ENCODE assay signal across 8 cellular contexts in genomic region chr4:54539500-54540029, GRCh38.
A peak's percentile ranks its signal among the peaks of the same experiment; 100 is the strongest.
DNase-seq lines count a peak whose midpoint lies in the region; ATAC-seq and TF ChIP-seq lines count a peak whose summit lies in the region.

No MANE protein-coding gene starts in this region.

- intact Hi-C loops in CD14-positive monocyte (cut with micrococcal nuclease) (no loop called here), vagina (cut with DNase I) (no loop called here)

- TF ChIP-seq CTCF in CD14-positive monocyte (IDR thresholded peaks at IDR 0.05) (no peak), fibroblast of lung (conservative IDR thresholded peaks at IDR 0.05 in 1 of 2, IDR thresholded peaks at IDR 0.05 in 1 of 2; ENCODE audit: low read depth in 1 of 2, low read length in 2 of 2) (no peak), vagina (IDR thresholded peaks at IDR 0.05) (no peak)

- DNase-seq in CD14-positive monocyte (ENCODE audit: low spot score) (no peak), SK-N-DZ (ENCODE audit: low spot score) (peak; percentile 86), fibroblast of lung (ENCODE audit: low read depth in 2 of 2) (peak; percentile 30 to 39), vagina (ENCODE audit: extremely low spot score in 2 of 2) (peak in 1 of 2 donors; percentile 40)

- H3K4me1 Mint-ChIP-seq in CD14-positive monocyte: peaks cover 11% of the 10 kb centered on the region

- peaks cover 13% of the 10 kb centered on the region for H3K4me1 ChIP-seq in fibroblast of lung (ENCODE audit: control insufficient read depth, extremely low read depth, insufficient read depth, low read length)
- H3K4me1 ChIP-seq in muscle layer of duodenum (ENCODE audit: control insufficient read depth in 1 of 2, insufficient read depth in 2 of 2, low read length in 2 of 2): peaks cover 0 to 10% of the 10 kb centered on the region in 2 donors
- H3K4me1 ChIP-seq in vagina: peaks cover 10% of the 10 kb centered on the region

- no peaks in the 10 kb centered on the region for H3K36me3 ChIP-seq in fibroblast of lung (ENCODE audit: control insufficient read depth, insufficient read depth, low read length)
- no peaks in the 10 kb centered on the region for H3K36me3 ChIP-seq in muscle layer of duodenum (ENCODE audit: control insufficient read depth in 1 of 2, insufficient read depth in 2 of 2, low read length in 2 of 2)
- H3K36me3 ChIP-seq in vagina: no peaks in the 10 kb centered on the region

- H3K27me3 Mint-ChIP-seq in CD14-positive monocyte (ENCODE audit: low read depth in 3 of 3): peaks cover 0 to 8% (median 3%) of the 10 kb centered on the region in 3 donors

- no peaks in the 10 kb centered on the region for H3K79me2 ChIP-seq in fibroblast of lung (ENCODE audit: control insufficient read depth, insufficient read depth, low read length)

- H3K4me2 ChIP-seq in fibroblast of lung (ENCODE audit: extremely low read depth, insufficient read depth, low read length): peak overlapping the region; percentile 94

- H3K36me3 Mint-ChIP-seq in CD14-positive monocyte: no peaks in the 10 kb centered on the region

- peaks cover 0 to 5% (median 0%) of the 10 kb centered on the region in 7 donors for H3K9me3 Mint-ChIP-seq in CD14-positive monocyte

- TF ChIP-seq POLR2A in vagina (IDR thresholded peaks at IDR 0.05): no peak

- H3K27me3 ChIP-seq in fibroblast of lung (ENCODE audit: control insufficient read depth, insufficient read depth, low read length): no peaks in the 10 kb centered on the region
- H3K27me3 ChIP-seq in muscle layer of duodenum (ENCODE audit: low read depth, low read length): no peaks in the 10 kb centered on the region
- no peaks in the 10 kb centered on the region for H3K27me3 ChIP-seq in vagina

- H3K27ac ChIP-seq in fibroblast of lung (ENCODE audit: insufficient read depth, low read length): no peak overlapping the region
- no peak overlapping the region for H3K27ac ChIP-seq in muscle layer of duodenum (ENCODE audit: low read length)
- H3K27ac ChIP-seq in vagina: no peak overlapping the region

- ATAC-seq in HG03039 (IDR thresholded peaks at IDR 0.05; ENCODE audit: unreplicated experiment): peak; percentile 67
- ATAC-seq in HG03342 (IDR thresholded peaks at IDR 0.05; ENCODE audit: unreplicated experiment): no peak
- no peak for ATAC-seq in HG03457 (IDR thresholded peaks at IDR 0.05; ENCODE audit: unreplicated experiment)

- H4K20me1 ChIP-seq in fibroblast of lung (ENCODE audit: control insufficient read depth, extremely low read depth, insufficient read depth, low read length): no peaks in the 10 kb centered on the region

- peak overlapping the region; percentile 73 to 86 for H3K4me3 Mint-ChIP-seq in CD14-positive monocyte

- H2AFZ ChIP-seq in fibroblast of lung (ENCODE audit: low read length): peak overlapping the region; percentile 42

- H3K27ac Mint-ChIP-seq in CD14-positive monocyte: no peak overlapping the region

- H3K4me3 ChIP-seq in fibroblast of lung (replicated peaks in 1 of 4; ENCODE audit: control extremely low read depth in 1 of 4, insufficient read depth in 1 of 4, low read depth in 3 of 4, low read length in 4 of 4) (peak overlapping the region; percentile 38 to 61 (median 47)), muscle layer of duodenum (ENCODE audit: low read depth in 1 of 2, low read length in 2 of 2) (peak overlapping the region; percentile 58 to 67), vagina (peak overlapping the region; percentile 34 to 50)

- H3K9me3 ChIP-seq in fibroblast of lung (ENCODE audit: control insufficient read depth, insufficient read depth, low read depth, low read length): no peaks in the 10 kb centered on the region
- no peaks in the 10 kb centered on the region for H3K9me3 ChIP-seq in muscle layer of duodenum (ENCODE audit: control insufficient read depth in 1 of 2, low read length in 2 of 2)
- no peaks in the 10 kb centered on the region for H3K9me3 ChIP-seq in vagina

- no peak overlapping the region for H3K9ac ChIP-seq in fibroblast of lung (ENCODE audit: insufficient read depth, low read length)
